In the genomic region with DNA sequence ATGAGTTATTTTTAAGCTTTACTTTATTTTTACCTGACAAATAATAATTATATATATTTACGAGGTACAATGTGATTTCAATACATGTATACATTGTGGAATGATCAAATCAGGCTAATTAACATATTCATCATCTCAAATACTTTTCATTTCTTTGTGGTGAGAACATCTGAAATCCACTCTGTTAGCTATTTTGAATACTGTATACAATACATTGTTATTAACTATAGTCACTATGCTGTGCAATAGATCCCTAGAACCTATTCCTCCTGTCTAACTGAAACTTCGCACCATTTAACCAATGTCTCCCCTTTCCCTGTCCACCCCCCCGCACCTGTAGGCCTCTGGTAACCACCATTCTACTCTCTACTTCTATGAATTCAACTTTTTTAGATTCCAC, we compare ENCODE assay signal across 14 cellular contexts. TPM values are rescaled to one million over a fixed set of nuclear protein-coding genes. Genes with fewer than 3 reads are reported as not detected.
DNase-seq lines count a peak whose midpoint lies in the region; ATAC-seq and TF ChIP-seq lines count a peak whose summit lies in the region.
"Had no signal": no experiment of that assay in that cellular context is flagged by ENCODE, and none has a peak within 500 bp of the region (broad histone marks: within the 10 kb centered on the region; RNA-seq: fewer than 3 reads in every experiment).

No MANE protein-coding gene starts in this region.

- no peaks in the 10 kb centered on the region for H3K27me3 Mint-ChIP-seq in T-helper 2 cell treated with Interferon-gamma antibody and Interleukin-4, amounts not matched to agents 5 μg/mL and 100 μg/mL, for 36 hours (ENCODE audit: low read depth)
- H3K27me3 Mint-ChIP-seq: B cell; CD4-positive, alpha-beta memory T cell had no signal

- no peak overlapping the region for H3K4me2 ChIP-seq in osteoblast (ENCODE audit: insufficient read depth, low read length)
- H3K4me2 ChIP-seq: GM23338 had no signal

- H4K20me1 ChIP-seq in osteoblast (ENCODE audit: insufficient read depth, low read length) = no peaks in the 10 kb centered on the region

- H3K9me3 ChIP-seq in RWPE2 (ENCODE audit: severe bottlenecking) (no peaks in the 10 kb centered on the region), osteoblast (ENCODE audit: low read depth, low read length) (no peaks in the 10 kb centered on the region), aorta (ENCODE audit: control insufficient read depth, low read length) (no peaks in the 10 kb centered on the region)

- H2AFZ ChIP-seq in osteoblast (ENCODE audit: low read length) = no peak overlapping the region
- H2AFZ ChIP-seq: GM23338 had no signal

- no peaks in the 10 kb centered on the region for H3K27me3 ChIP-seq in RWPE2 (ENCODE audit: insufficient read depth, poor library complexity, severe bottlenecking)
- H3K27me3 ChIP-seq in osteoblast (ENCODE audit: insufficient read depth, low read length) = no peaks in the 10 kb centered on the region
- H3K27me3 ChIP-seq in aorta (ENCODE audit: control insufficient read depth in 1 of 2, insufficient read depth in 2 of 2, low read length in 1 of 2) = no peaks in the 10 kb centered on the region

- DNase-seq in EL (peak; percentile 45), RWPE2 (ENCODE audit: low spot score) (no peak), osteoblast (ENCODE audit: insufficient read length, low spot score, missing footprints) (peak; percentile 18), aorta (no peak), cerebellar cortex (ENCODE audit: low spot score) (no peak)
- no peak for DNase-seq in T-helper 2 cell treated with Interferon-gamma antibody and Interleukin-4, amounts not matched to agents 5 μg/mL and 100 μg/mL, for 36 hours (ENCODE audit: low spot score)
- DNase-seq: C1 segment of cervical spinal cord; CD4-positive, alpha-beta memory T cell; DMS53; H7 had no signal

- WGBS in aorta, 2 donors = 64 to 67% methylated on average over 3 of the region's 3 CpGs

- H3K4me1 Mint-ChIP-seq in T-helper 2 cell treated with Interferon-gamma antibody and Interleukin-4, amounts not matched to agents 5 μg/mL and 100 μg/mL, for 36 hours (ENCODE audit: low read depth) = peaks cover 4% of the 10 kb centered on the region
- H3K4me1 Mint-ChIP-seq: B cell, GM23338 had no signal

- ATAC-seq in RWPE2 (ENCODE audit: low read depth) (peak; percentile 36; the same call in 1 of the 3 replicates), HG02884 (IDR thresholded peaks at IDR 0.05; ENCODE audit: unreplicated experiment) (no peak), aorta (ENCODE audit: low FRiP score) (no peak)
- ATAC-seq: GM23338, HepG2 had no signal

- intact Hi-C loops in aorta (cut with DNase I) = no loop called here

- H3K4me1 ChIP-seq in RWPE2 (ENCODE audit: insufficient read depth, poor library complexity, severe bottlenecking) (no peaks in the 10 kb centered on the region), osteoblast (ENCODE audit: insufficient read depth, low read length) (no peaks in the 10 kb centered on the region), aorta (ENCODE audit: control insufficient read depth in 1 of 2, insufficient read depth in 2 of 2, low read length in 2 of 2) (no peaks in the 10 kb centered on the region)

- H3K36me3 ChIP-seq in RWPE2 (ENCODE audit: low read depth) (no peaks in the 10 kb centered on the region), osteoblast (ENCODE audit: insufficient read depth, low read length) (no peaks in the 10 kb centered on the region), aorta (ENCODE audit: control insufficient read depth in 1 of 2, insufficient read depth in 2 of 2, low read length in 1 of 2) (no peaks in the 10 kb centered on the region)

- H3K27ac ChIP-seq in RWPE2 (ENCODE audit: poor library complexity, severe bottlenecking) (no peak overlapping the region), osteoblast (ENCODE audit: low read depth, low read length) (no peak overlapping the region), aorta (ENCODE audit: low read depth in 1 of 2, low read length in 2 of 2) (no peak overlapping the region)

- no peak overlapping the region for H3K4me3 Mint-ChIP-seq in T-helper 2 cell treated with Interferon-gamma antibody and Interleukin-4, amounts not matched to agents 5 μg/mL and 100 μg/mL, for 36 hours
- H3K4me3 Mint-ChIP-seq: B cell; CD4-positive, alpha-beta memory T cell; GM23338 had no signal

- no peaks in the 10 kb centered on the region for H3K79me2 ChIP-seq in osteoblast (ENCODE audit: insufficient read depth, low read length)

- no peak overlapping the region for H3K27ac Mint-ChIP-seq in T-helper 2 cell treated with Interferon-gamma antibody and Interleukin-4, amounts not matched to agents 5 μg/mL and 100 μg/mL, for 36 hours
- H3K27ac Mint-ChIP-seq: B cell, GM23338 had no signal

- H3K9me3 Mint-ChIP-seq in T-helper 2 cell treated with Interferon-gamma antibody and Interleukin-4, amounts not matched to agents 5 μg/mL and 100 μg/mL, for 36 hours = no peaks in the 10 kb centered on the region
- H3K9me3 Mint-ChIP-seq: CD4-positive, alpha-beta memory T cell; GM23338 had no signal

- no peak for TF ChIP-seq CTCF in RWPE2 (IDR thresholded peaks at IDR 0.05; ENCODE audit: poor library complexity, severe bottlenecking)
- TF ChIP-seq CTCF in osteoblast (IDR thresholded peaks at IDR 0.05; ENCODE audit: extremely low read depth, low read depth, low read length) = no peak

- H3K36me3 Mint-ChIP-seq in T-helper 2 cell treated with Interferon-gamma antibody and Interleukin-4, amounts not matched to agents 5 μg/mL and 100 μg/mL, for 36 hours (ENCODE audit: low read depth) = no peaks in the 10 kb centered on the region
- H3K36me3 Mint-ChIP-seq: CD4-positive, alpha-beta memory T cell had no signal

- no peak overlapping the region for H3K4me3 ChIP-seq in RWPE2 (ENCODE audit: severe bottlenecking)
- no peak overlapping the region for H3K4me3 ChIP-seq in osteoblast (ENCODE audit: insufficient read depth, low read length)
- no peak overlapping the region for H3K4me3 ChIP-seq in aorta (ENCODE audit: low read length in 2 of 2)
- H3K4me3 ChIP-seq: GM23338 had no signal

RNA-seq across cellular contexts. Expression of a gene that starts 7.9 kb away (rescaled TPM):
- total RNA-seq in osteoblast (81.3 and 87.6 TPM in 2 replicates), aorta (100 to 1,000 TPM; 124 to 130 TPM)
- polyA plus RNA-seq in aorta = 10 to 100 TPM; 13.4 to 32.6 TPM

Comparison
In these comparisons a context has a peak if more than half of its experiments do, and no peak if none do; other contexts are left out.
1. DNase-seq: peak in EL (single experiment) and osteoblast (single experiment); none in RWPE2 (single experiment), aorta (0 of 2), cerebellar cortex (single experiment) and T-helper 2 cell treated with Interferon-gamma antibody and Interleukin-4, amounts not matched to agents 5 μg/mL and 100 μg/mL, for 36 hours (single experiment).